Comparison of ENCODE assay signal across 1 cellular context in genomic region chr16:15649727-15650018, GRCh38.
TF ChIP-seq lines count a peak whose summit lies in the region.

No MANE protein-coding gene starts in this region.

TF ChIP-seq in HepG2, 621 proteins besides CTCF, POLR2A, EP300 and RAD21 (continued from another document and continues in another):
- TF ChIP-seq ZBTB49 (CRISPR knock-in tag; IDR thresholded peaks at IDR 0.05; ENCODE audit: borderline replicate concordance) (no peak), REST (IDR thresholded peaks at IDR 0.05; ENCODE audit: borderline replicate concordance in 1 of 2, low read depth in 1 of 2, low read length in 2 of 2) (no peak), ELK4 (CRISPR knock-in tag; IDR thresholded peaks at IDR 0.05; ENCODE audit: borderline replicate concordance) (no peak), RBFOX2 (IDR thresholded peaks at IDR 0.05; ENCODE audit: low read depth, low read length) (no peak), ZNF292 (CRISPR knock-in tag; IDR thresholded peaks at IDR 0.05; ENCODE audit: borderline replicate concordance, low read depth) (no peak), REXO4 (CRISPR knock-in tag; IDR thresholded peaks at IDR 0.05; ENCODE audit: borderline replicate concordance) (0 out of 2 replicates have a peak, but pooled peaks have one; percentile 74), ATF5 (CRISPR knock-in tag; IDR thresholded peaks at IDR 0.05; ENCODE audit: low read depth) (no peak), ZNF879 (CRISPR knock-in tag; IDR thresholded peaks at IDR 0.05) (no peak), HDAC2 (CRISPR knock-in tag; IDR thresholded peaks at IDR 0.05) (0 out of 2 replicates have a peak, but pooled peaks have one; percentile 9), RERE (CRISPR knock-in tag; IDR thresholded peaks at IDR 0.05; ENCODE audit: low read depth) (no peak), FOXC1 (CRISPR knock-in tag; IDR thresholded peaks at IDR 0.05; ENCODE audit: borderline replicate concordance) (0 out of 2 replicates have a peak, but pooled peaks have one; percentile 75), TARDBP (CRISPR knock-in tag; IDR thresholded peaks at IDR 0.05) (no peak), ZNF770 (CRISPR knock-in tag; IDR thresholded peaks at IDR 0.05) (no peak), MTF1 (CRISPR knock-in tag; IDR thresholded peaks at IDR 0.05) (no peak), NFATC3 (CRISPR knock-in tag; IDR thresholded peaks at IDR 0.05) (no peak), RFX3 (CRISPR knock-in tag; IDR thresholded peaks at IDR 0.05) (no peak), IKZF4 (CRISPR knock-in tag; IDR thresholded peaks at IDR 0.05; ENCODE audit: borderline replicate concordance, low read depth, not compliant biosample characterization) (no peak), ZNF34 (CRISPR knock-in tag; IDR thresholded peaks at IDR 0.05; ENCODE audit: borderline replicate concordance) (no peak), ZNF430 (CRISPR knock-in tag; IDR thresholded peaks at IDR 0.05) (no peak; the same call in 1 of the 2 replicates), SETDB1 (CRISPR knock-in tag; IDR thresholded peaks at IDR 0.05; ENCODE audit: borderline replicate concordance) (no peak), CREBL2 (CRISPR knock-in tag; IDR thresholded peaks at IDR 0.05; ENCODE audit: borderline replicate concordance) (no peak), ZNF570 (CRISPR knock-in tag; IDR thresholded peaks at IDR 0.05; ENCODE audit: borderline replicate concordance) (no peak), THRA (CRISPR knock-in tag; IDR thresholded peaks at IDR 0.05; ENCODE audit: borderline replicate concordance) (no peak), ZFP90 (CRISPR knock-in tag; IDR thresholded peaks at IDR 0.05; ENCODE audit: borderline replicate concordance) (no peak), ZNF280B (CRISPR knock-in tag; IDR thresholded peaks at IDR 0.05; ENCODE audit: borderline replicate concordance) (no peak), ASH2L (IDR thresholded peaks at IDR 0.05; ENCODE audit: insufficient read length, low read depth, low read length) (no peak), EEA1 (CRISPR knock-in tag; IDR thresholded peaks at IDR 0.05; ENCODE audit: borderline replicate concordance) (no peak), TFE3 (CRISPR knock-in tag; IDR thresholded peaks at IDR 0.05) (0 out of 2 replicates have a peak, but pooled peaks have one; percentile 3), EHMT2 (IDR thresholded peaks at IDR 0.05; ENCODE audit: borderline replicate concordance, low read depth, low read length) (no peak), ZNF629 (CRISPR knock-in tag; conservative IDR thresholded peaks at IDR 0.05) (no peak), HOMEZ (CRISPR knock-in tag; IDR thresholded peaks at IDR 0.05; ENCODE audit: low read depth) (no peak), SALL1 (CRISPR knock-in tag; IDR thresholded peaks at IDR 0.05) (no peak)
